Comparison of ENCODE assay signal across 8 cellular contexts in the genomic region with DNA sequence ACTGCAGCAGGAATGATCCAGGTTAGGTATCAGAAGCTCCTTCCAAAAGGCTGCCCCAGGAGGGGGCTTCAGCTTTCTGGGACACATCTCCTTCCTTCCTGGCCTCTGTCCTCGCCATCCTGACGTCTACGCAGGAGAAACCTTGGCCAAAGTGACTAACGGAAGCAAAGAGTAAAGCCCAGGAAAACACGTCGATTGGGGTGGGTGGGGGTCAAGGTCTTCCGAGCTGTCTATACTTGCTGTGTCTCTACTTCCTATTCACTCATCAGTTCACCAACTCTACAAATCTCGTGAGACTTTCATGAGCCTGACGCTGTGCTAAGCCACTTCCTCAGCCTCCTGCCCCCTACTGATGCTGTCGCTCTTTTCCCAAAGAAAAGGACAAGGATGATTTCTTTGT.
A peak's percentile ranks its signal among the peaks of the same experiment; 100 is the strongest.
DNase-seq lines count a peak whose midpoint lies in the region; ATAC-seq lines count a peak whose summit lies in the region.

No MANE protein-coding gene starts in this region.

- DNase-seq in NOMO-1 treated with DMSO at 0.1 percent for 48 hours (lab: John Stamatoyannopoulos, UW; ENCODE audit: unreplicated experiment) (peak; percentile 74), foreskin melanocyte (no peak), NCI-H510A treated with DMSO at 0.1 percent for 48 hours (lab: John Stamatoyannopoulos, UW) (no peak), putamen (ENCODE audit: low spot score) (no peak), retina (no peak)
- DNase-seq in effector memory CD8-positive, alpha-beta T cell = no peak
- DNase-seq in stimulated activated naive B cell treated with anti-CD40 and anti-IgM and Interleukin-4, amounts not matched to agents 10 μg/mL and 1 μg/mL and 100 μg/mL, for 72 hours = no peak

- peaks cover 0 to 7% of the 10 kb centered on the region in 2 donors for H3K27me3 Mint-ChIP-seq in effector memory CD8-positive, alpha-beta T cell
- peaks cover 0 to 4% of the 10 kb centered on the region in 2 donors for H3K27me3 Mint-ChIP-seq in stimulated activated naive B cell treated with anti-CD40 and anti-IgM and Interleukin-4, amounts not matched to agents 10 μg/mL and 1 μg/mL and 100 μg/mL, for 72 hours

- H3K36me3 Mint-ChIP-seq in effector memory CD8-positive, alpha-beta T cell (ENCODE audit: insufficient read depth) = peaks cover 5% of the 10 kb centered on the region
- H3K36me3 Mint-ChIP-seq in stimulated activated naive B cell treated with anti-CD40 and anti-IgM and Interleukin-4, amounts not matched to agents 10 μg/mL and 1 μg/mL and 100 μg/mL, for 72 hours = peaks cover 0 to 4% of the 10 kb centered on the region in 2 donors

- peaks cover 0 to 15% of the 10 kb centered on the region in 2 donors for H3K4me1 Mint-ChIP-seq in effector memory CD8-positive, alpha-beta T cell (ENCODE audit: low read depth in 2 of 2)
- peaks cover 20 to 40% of the 10 kb centered on the region in 2 donors for H3K4me1 Mint-ChIP-seq in stimulated activated naive B cell treated with anti-CD40 and anti-IgM and Interleukin-4, amounts not matched to agents 10 μg/mL and 1 μg/mL and 100 μg/mL, for 72 hours

- H3K4me3 Mint-ChIP-seq in effector memory CD8-positive, alpha-beta T cell = peak overlapping the region; percentile 71 to 79
- peak overlapping the region; percentile 81 to 83 for H3K4me3 Mint-ChIP-seq in stimulated activated naive B cell treated with anti-CD40 and anti-IgM and Interleukin-4, amounts not matched to agents 10 μg/mL and 1 μg/mL and 100 μg/mL, for 72 hours

- peak overlapping the region; percentile 0 to 79 for H3K27ac Mint-ChIP-seq in effector memory CD8-positive, alpha-beta T cell
- peak overlapping the region; percentile 43 for H3K27ac Mint-ChIP-seq in stimulated activated naive B cell treated with anti-CD40 and anti-IgM and Interleukin-4, amounts not matched to agents 10 μg/mL and 1 μg/mL and 100 μg/mL, for 72 hours

- no peaks in the 10 kb centered on the region for H3K9me3 Mint-ChIP-seq in effector memory CD8-positive, alpha-beta T cell
- H3K9me3 Mint-ChIP-seq in stimulated activated naive B cell treated with anti-CD40 and anti-IgM and Interleukin-4, amounts not matched to agents 10 μg/mL and 1 μg/mL and 100 μg/mL, for 72 hours = peaks cover 0 to 1% of the 10 kb centered on the region in 2 donors

- peak; percentile 60 for ATAC-seq in GM21619 (IDR thresholded peaks at IDR 0.05; ENCODE audit: unreplicated experiment)
- ATAC-seq in effector memory CD8-positive, alpha-beta T cell (replicated peaks) = peak; percentile 62
- ATAC-seq in stimulated activated naive B cell treated with anti-CD40 and anti-IgM and Interleukin-4, amounts not matched to agents 10 μg/mL and 1 μg/mL and 100 μg/mL, for 72 hours (replicated peaks) = peak; percentile 78 to 81
